Comparison of ENCODE assay signal across 20 cellular contexts in genomic region chr19:38455031-38455430, GRCh38. TPM values are rescaled to one million over a fixed set of nuclear protein-coding genes. Genes with fewer than 3 reads are reported as not detected.
DNase-seq lines count a peak whose midpoint lies in the region; ATAC-seq, FAIRE-seq and TF ChIP-seq lines count a peak whose summit lies in the region.
"Had no signal": no experiment of that assay in that cellular context is flagged by ENCODE, and none has a peak within 500 bp of the region (broad histone marks: within the 10 kb centered on the region; RNA-seq: fewer than 3 reads in every experiment).

No MANE protein-coding gene starts in this region.

- H3K79me2 ChIP-seq in K562 (ENCODE audit: control insufficient read depth, insufficient read depth, low read length), result no peaks in the 10 kb centered on the region
- H3K79me2 ChIP-seq in mesendoderm (ENCODE audit: control insufficient read depth, insufficient read depth, low read length), result no peaks in the 10 kb centered on the region
- H3K79me2 ChIP-seq in H9 (ENCODE audit: insufficient read depth, low read length), result no peaks in the 10 kb centered on the region
- H3K79me2 ChIP-seq: parathyroid adenoma had no signal

- peaks cover 5 to 19% of the 10 kb centered on the region in 2 experiments for H3K4me1 ChIP-seq in K562 (replicated peaks in 1 of 2; ENCODE audit: control insufficient read depth in 2 of 2, insufficient read depth in 2 of 2, low read length in 2 of 2)
- H3K4me1 ChIP-seq in mesendoderm (ENCODE audit: control insufficient read depth, low read depth, low read length), result no peaks in the 10 kb centered on the region
- H3K4me1 ChIP-seq in mucosa of descending colon (ENCODE audit: low read depth), result no peaks in the 10 kb centered on the region
- H3K4me1 ChIP-seq in H9 (ENCODE audit: insufficient read depth, low read length), result no peaks in the 10 kb centered on the region
- H3K4me1 ChIP-seq: Caco-2, lower lobe of right lung, parathyroid adenoma had no signal

- H2BK15ac ChIP-seq in mesendoderm (replicated peaks; ENCODE audit: low read depth) (no peak overlapping the region), H9 (ENCODE audit: low read depth, low read length) (no peak overlapping the region)

- in situ Hi-C loops in K562 (cut with MboI), result no loop called here

- no peaks in the 10 kb centered on the region for H3K9me3 Mint-ChIP-seq in H9
- H3K9me3 Mint-ChIP-seq: dendritic cell treated with granulocyte-macrophage colony-stimulating factor and Interleukin-4, amounts not matched to agents 40 ng/mL and 50 ng/mL, for 4 days had no signal

- no TSS peak for BruUV-seq in K562 (replicated peaks; lab: Mats Ljungman, UMichigan)

- no peak overlapping the region for H3K23ac ChIP-seq in mesendoderm (ENCODE audit: low read length)
- H3K23ac ChIP-seq in H9 (ENCODE audit: insufficient read length, low read depth, low read length), result no peak overlapping the region

- 53% methylated on average over 4 of the region's 4 CpGs for WGBS in K562 (ENCODE audit: insufficient coverage, low coverage, missing lambda C conversion rate)
- WGBS in mesendoderm (ENCODE audit: extremely low coverage, insufficient coverage, low lambda C conversion rate), result no CpG with 5 or more reads among the region's 4 CpGs
- WGBS in H9 (ENCODE audit: extremely low coverage, insufficient read length, low lambda C conversion rate), result no CpG with 5 or more reads among the region's 4 CpGs

- no peak for TF ChIP-seq POLR2A in K562 (conservative IDR thresholded peaks at IDR 0.05)

- no peak for TF ChIP-seq RAD21 in K562 (CRISPR knock-in tag; conservative IDR thresholded peaks at IDR 0.05 in 1 of 2, IDR thresholded peaks at IDR 0.05 in 1 of 2)

- peaks cover 58 to 67% (median 65%) of the 10 kb centered on the region in 3 experiments for H3K36me3 Mint-ChIP-seq in H9 (ENCODE audit: insufficient read depth in 1 of 3, low read depth in 3 of 3)
- H3K36me3 Mint-ChIP-seq: activated CD8-positive, alpha-beta memory T cell treated with anti-CD3 and anti-CD28 coated beads, Interleukin-2, amount 10 ng/mL, durations not matched to agents 7 days and 5 days; activated naive CD8-positive, alpha-beta T cell had no signal

- no peak overlapping the region for H4K91ac ChIP-seq in H9 (ENCODE audit: insufficient read length, low read depth, low read length)

- no peak overlapping the region for H2AFZ ChIP-seq in K562 (ENCODE audit: low read depth, low read length)
- no peak overlapping the region for H2AFZ ChIP-seq in H9 (ENCODE audit: low read length)
- H2AFZ ChIP-seq: parathyroid adenoma had no signal

- no peaks in the 10 kb centered on the region for H3K79me1 ChIP-seq in mesendoderm (ENCODE audit: low read length)
- no peaks in the 10 kb centered on the region for H3K79me1 ChIP-seq in H9 (ENCODE audit: insufficient read depth, low read depth, low read length, poor library complexity, severe bottlenecking)

- FAIRE-seq in K562 (lab: Jason Lieb, UNC), result no peak
- FAIRE-seq: GM12891 had no signal

- H3K27ac Mint-ChIP-seq in H9, result no peak overlapping the region
- H3K27ac Mint-ChIP-seq: activated CD8-positive, alpha-beta memory T cell treated with anti-CD3 and anti-CD28 coated beads, Interleukin-2, amount 10 ng/mL, durations not matched to agents 7 days and 5 days; activated naive CD8-positive, alpha-beta T cell; dendritic cell treated with granulocyte-macrophage colony-stimulating factor and Interleukin-4, amounts not matched to agents 40 ng/mL and 50 ng/mL, for 4 days; T-helper 17 cell had no signal

- H3K36me3 ChIP-seq in K562 (ENCODE audit: control insufficient read depth, insufficient read depth, low read length), result peaks cover 50% of the 10 kb centered on the region; the same call in 1 of the 3 replicates
- no peaks in the 10 kb centered on the region for H3K36me3 ChIP-seq in mesendoderm (ENCODE audit: control insufficient read depth, insufficient read depth, low read length)
- H3K36me3 ChIP-seq in mucosa of descending colon (ENCODE audit: low read depth), result no peaks in the 10 kb centered on the region
- H3K36me3 ChIP-seq: lower lobe of right lung had no signal

- H3K9ac ChIP-seq in K562 (ENCODE audit: insufficient read depth in 1 of 2, low read depth in 2 of 2, low read length in 2 of 2), result no peak overlapping the region
- H3K9ac ChIP-seq in mesendoderm (ENCODE audit: low read length), result no peak overlapping the region
- H3K9ac ChIP-seq in H9 (ENCODE audit: extremely low read depth, insufficient read length, low read length), result no peak overlapping the region
- H3K9ac ChIP-seq: parathyroid adenoma had no signal

- H4K5ac ChIP-seq in mesendoderm (ENCODE audit: low read length) (no peak overlapping the region), H9 (ENCODE audit: insufficient read length, low read depth, low read length) (no peak overlapping the region)

- H3K18ac ChIP-seq in mesendoderm (ENCODE audit: low read length) (no peak overlapping the region), H9 (ENCODE audit: insufficient read length, low read depth, low read length) (no peak overlapping the region)

- H3K27me3 Mint-ChIP-seq in H9 (ENCODE audit: low read depth), result no peaks in the 10 kb centered on the region; the same call in 1 of the 2 replicates
- H3K27me3 Mint-ChIP-seq: activated CD8-positive, alpha-beta memory T cell treated with anti-CD3 and anti-CD28 coated beads, Interleukin-2, amount 10 ng/mL, durations not matched to agents 7 days and 5 days; T-helper 17 cell had no signal

- DNase-seq in DMS 273 (lab: John Stamatoyannopoulos, UW; ENCODE audit: unreplicated experiment), result peak; percentile 38
- no peak for DNase-seq in DMS 273 treated with DMSO at 0.1 percent for 48 hours (lab: John Stamatoyannopoulos, UW)
- peak; percentile 1 for DNase-seq in LNCaP clone FGC (ENCODE audit: low read depth)
- DNase-seq in K562 (ENCODE audit: extremely low read depth in 1 of 4, low spot score in 3 of 4), result peak in 1 of 4 experiments; percentile 55
- DNase-seq in mesendoderm, result peak; percentile 64
- DNase-seq in mucosa of descending colon, result no peak
- no peak for DNase-seq in H9
- no peak for DNase-seq in NCI-H2171 treated with DMSO at 0.1 percent for 48 hours (lab: John Stamatoyannopoulos, UW)
- DNase-seq: activated CD8-positive, alpha-beta memory T cell treated with anti-CD3 and anti-CD28 coated beads, Interleukin-2, amount 10 ng/mL, durations not matched to agents 7 days and 5 days; glutamatergic neuron; lower lobe of right lung; NCI-H2029; stimulated activated CD8-positive, alpha-beta memory T cell treated with anti-CD3 and anti-CD28 coated beads, Interleukin-4, amount 100 ng/mL, for 48 hours; T-helper 17 cell had no signal

- H3K27me3 ChIP-seq in K562 (ENCODE audit: control insufficient read depth in 2 of 2, insufficient read depth in 2 of 2, low read length in 2 of 2) (no peaks in the 10 kb centered on the region), mesendoderm (ENCODE audit: insufficient read depth, low read length, poor library complexity) (no peaks in the 10 kb centered on the region), H9 (ENCODE audit: insufficient read depth, low read length) (no peaks in the 10 kb centered on the region)

- POLR2A ChIA-PET in K562 (lab: Yijun Ruan, JAX), result interaction anchor here (0.6 kb wide), 1 partner anchor 459 kb away, joined by 3 read pairs; no protein-coding TSS in a partner anchor

- no peaks in the 10 kb centered on the region for H4K20me1 ChIP-seq in K562 (replicated peaks; ENCODE audit: control insufficient read depth, insufficient read depth, low read length)
- no peaks in the 10 kb centered on the region for H4K20me1 ChIP-seq in H9 (ENCODE audit: control insufficient read depth, insufficient read depth, insufficient read length)

- no peak overlapping the region for H3K14ac ChIP-seq in H9 (ENCODE audit: insufficient read depth, low read length)

- H2BK5ac ChIP-seq in mesendoderm (ENCODE audit: low read length) (no peak overlapping the region), H9 (ENCODE audit: insufficient read length, low read length) (no peak overlapping the region)

- H3K9me3 ChIP-seq in K562 (replicated peaks; ENCODE audit: control insufficient read depth, insufficient read depth, low read depth, low read length) (no peaks in the 10 kb centered on the region), mucosa of descending colon (no peaks in the 10 kb centered on the region), H9 (ENCODE audit: control insufficient read depth, low read depth, low read length) (no peaks in the 10 kb centered on the region)
- H3K9me3 ChIP-seq: Caco-2, lower lobe of right lung had no signal

- no peak overlapping the region for H2BK20ac ChIP-seq in H9 (ENCODE audit: low read depth, low read length, poor library complexity, severe bottlenecking)

- H3K4me1 Mint-ChIP-seq in H9, result peaks cover 5 to 11% of the 10 kb centered on the region in 2 experiments; a peak in 3 of 4 replicates
- H3K4me1 Mint-ChIP-seq: activated CD8-positive, alpha-beta memory T cell treated with anti-CD3 and anti-CD28 coated beads, Interleukin-2, amount 10 ng/mL, durations not matched to agents 7 days and 5 days had no signal

- TF ChIP-seq CTCF in LNCaP clone FGC (IDR thresholded peaks at IDR 0.05; ENCODE audit: control insufficient read depth, extremely low read depth, insufficient read depth), result no peak
- TF ChIP-seq CTCF in K562 (IDR thresholded peaks at IDR 0.05 in 2 of 3, conservative IDR thresholded peaks at IDR 0.05 in 1 of 3; ENCODE audit: insufficient read depth in 2 of 3, low read depth in 1 of 3, low read length in 3 of 3), result no peak
- TF ChIP-seq CTCF in mucosa of descending colon (IDR thresholded peaks at IDR 0.05), result no peak
- TF ChIP-seq CTCF in H9 (conservative IDR thresholded peaks at IDR 0.05), result no peak

- H3K4ac ChIP-seq in mesendoderm (ENCODE audit: low read depth, low read length), result no peak overlapping the region
- H3K4ac ChIP-seq in H9 (ENCODE audit: low read depth, low read length), result no peak overlapping the region

- no peak overlapping the region for H3K4me3 Mint-ChIP-seq in H9
- H3K4me3 Mint-ChIP-seq: activated CD8-positive, alpha-beta memory T cell treated with anti-CD3 and anti-CD28 coated beads, Interleukin-2, amount 10 ng/mL, durations not matched to agents 7 days and 5 days; activated naive CD8-positive, alpha-beta T cell; dendritic cell treated with granulocyte-macrophage colony-stimulating factor and Interleukin-4, amounts not matched to agents 40 ng/mL and 50 ng/mL, for 4 days; T-helper 17 cell had no signal

- TF ChIP-seq EP300 in K562 (IDR thresholded peaks at IDR 0.05; ENCODE audit: low read length), result no peak

- no peak overlapping the region for H3T11ph ChIP-seq in H9 (ENCODE audit: low read length)

- CTCF ChIA-PET in K562 (lab: Yijun Ruan, JAX; ENCODE audit: low intra/inter-chr PET ratio), result no interaction called here

- H2AK5ac ChIP-seq in mesendoderm (ENCODE audit: low read length), result no peak overlapping the region
- no peak overlapping the region for H2AK5ac ChIP-seq in H9 (ENCODE audit: insufficient read length, low read length)

- intact Hi-C loops in K562 (cut with micrococcal nuclease), result no loop called here
- intact Hi-C loops in mucosa of descending colon (cut with DNase I, micrococcal nuclease), result no loop called here

- H4K8ac ChIP-seq in mesendoderm (ENCODE audit: low read depth, low read length) (no peak overlapping the region), H9 (replicated peaks; ENCODE audit: insufficient read length, low read depth, low read length) (no peak overlapping the region)

- peaks cover 5% of the 10 kb centered on the region for H3K23me2 ChIP-seq in H9 (ENCODE audit: insufficient read length, low read depth, low read length, poor library complexity, severe bottlenecking)

- ATAC-seq in K562, result no peak
- no peak for ATAC-seq in mucosa of descending colon
- ATAC-seq: activated CD8-positive, alpha-beta memory T cell treated with anti-CD3 and anti-CD28 coated beads, Interleukin-2, amount 10 ng/mL, durations not matched to agents 7 days and 5 days; lower lobe of right lung; T-helper 17 cell had no signal

- no peak overlapping the region for H2BK120ac ChIP-seq in mesendoderm (ENCODE audit: low read depth, low read length)
- no peak overlapping the region for H2BK120ac ChIP-seq in H9 (ENCODE audit: low read depth, low read length, poor library complexity, severe bottlenecking)

- H3K27ac ChIP-seq in K562 (ENCODE audit: extremely low read depth, low read depth, low read length) (no peak overlapping the region), mesendoderm (ENCODE audit: low read depth, low read length) (no peak overlapping the region), H9 (ENCODE audit: insufficient read length, low read depth, low read length) (no peak overlapping the region)
- H3K27ac ChIP-seq: 22Rv1, lower lobe of right lung, parathyroid adenoma had no signal

- no peak overlapping the region for H3K4me3 ChIP-seq in LNCaP clone FGC (ENCODE audit: low read depth, low read length)
- H3K4me3 ChIP-seq in K562, result no peak overlapping the region
- H3K4me3 ChIP-seq in mesendoderm (ENCODE audit: low read length), result no peak overlapping the region
- no peak overlapping the region for H3K4me3 ChIP-seq in mucosa of descending colon
- H3K4me3 ChIP-seq: lower lobe of right lung had no signal

- H2BK12ac ChIP-seq in H9 (ENCODE audit: insufficient read length, low read depth, low read length), result no peak overlapping the region

- H3K9me1 ChIP-seq in K562 (ENCODE audit: control insufficient read depth, insufficient read depth, low read length), result no peaks in the 10 kb centered on the region

- H3K4me2 ChIP-seq in K562 (ENCODE audit: insufficient read depth, low read length), result no peak overlapping the region
- no peak overlapping the region for H3K4me2 ChIP-seq in mesendoderm (ENCODE audit: low read length)
- no peak overlapping the region for H3K4me2 ChIP-seq in H9 (ENCODE audit: insufficient read depth, insufficient read length, low read length)

- H3K56ac ChIP-seq in mesendoderm (ENCODE audit: low read length) (no peak overlapping the region), H9 (ENCODE audit: insufficient read length, low read depth, low read length) (no peak overlapping the region)

RNA-seq across cellular contexts. Expression of gene RYR1, which starts 21.5 kb away (rescaled TPM):
- 52.1 and 114 TPM in 2 replicates for total RNA-seq in K562 (2011; cell fraction: chromatin; rRNA removed; ENCODE audit: low replicate concordance)
- total RNA-seq in K562 (2011; cell fraction: nucleolus; rRNA removed), result 41.3 and 44.4 TPM in 2 replicates
- 47.0 and 64.5 TPM in 2 replicates for total RNA-seq in K562 (2011; cell fraction: nucleoplasm; rRNA removed)
- total RNA-seq in K562 (2014; rRNA removed) (4.6 and 5.1 TPM in 2 replicates), K562 (2014; rRNA removed; fragmentation: Illumina TruSeq; extraction: Trizol) (2.3 and 2.9 TPM in 2 replicates), K562 (2015; rRNA removed; fragmentation: Illumina TruSeq; extraction: Trizol) (2.7 and 3.1 TPM in 2 replicates), K562 (2021) (5.3 and 7.4 TPM in 2 replicates), mucosa of descending colon (1 to 10 TPM in 2 of 3 donors, under 1 TPM in 1; 0.46 to 2.5 (median 1.3) TPM), H9 (2021) (8.4 and 8.9 TPM in 2 replicates)
- polyA plus RNA-seq in K562 (2011; rRNA removed) (3.0 and 3.7 TPM in 2 replicates), K562 (2014; fragmentation: Illumina TruSeq; extraction: Trizol) (6.0 and 7.4 TPM in 2 replicates), K562 (2014; fragmentation: Nextera tagmentation; extraction: Ambion mirVana) (under 1 TPM; 0.11 to 0.58 TPM), K562 (2014; rRNA removed) (5.6 and 6.6 TPM in 2 replicates)
- 3.6 and 4.2 TPM in 2 replicates for polyA plus RNA-seq in K562 (2011; cell fraction: cytosol; rRNA removed)
- polyA plus RNA-seq in K562 (2011; cell fraction: nucleus; rRNA removed), result 23.2 and 44.6 TPM in 2 replicates
- polyA plus RNA-seq in K562 (2012), result 6.7 and 7.4 TPM in 2 replicates
- polyA minus RNA-seq in K562 (2011; rRNA and poly(A)+ RNA removed), result 2.7 and 10.5 TPM in 2 replicates
- polyA minus RNA-seq in K562 (2011; cell fraction: cytosol; rRNA and poly(A)+ RNA removed), result 3.2 and 9.9 TPM in 2 replicates
- 9.3 and 13.7 TPM in 2 replicates for polyA minus RNA-seq in K562 (2011; cell fraction: nucleus; rRNA and poly(A)+ RNA removed)
- 2.8 TPM for polyA plus RNA-seq in mesendoderm (2013, experiment 1 of 2)
- polyA plus RNA-seq in mesendoderm (2013, experiment 2 of 2), result 3.3 TPM

RNA-seq across cellular contexts. Expression of gene RASGRP4, which starts 29.0 kb away (rescaled TPM):
- total RNA-seq in K562 (2011; cell fraction: chromatin; rRNA removed; ENCODE audit: low replicate concordance), result 5.4 and 14.4 TPM in 2 replicates
- 6.4 and 8.8 TPM in 2 replicates for total RNA-seq in K562 (2011; cell fraction: nucleolus; rRNA removed)
- 5.6 and 10.2 TPM in 2 replicates for total RNA-seq in K562 (2011; cell fraction: nucleoplasm; rRNA removed)
- total RNA-seq in K562 (2014; rRNA removed) (2.8 and 3.8 TPM in 2 replicates), K562 (2014; rRNA removed; fragmentation: Illumina TruSeq; extraction: Trizol) (1.1 TPM in 2 replicates), K562 (2015; rRNA removed; fragmentation: Illumina TruSeq; extraction: Trizol) (3.5 and 3.8 TPM in 2 replicates), K562 (2021) (3.9 TPM in 2 replicates), mucosa of descending colon (1 to 10 TPM in 2 of 3 donors, under 1 TPM in 1; 0.55 to 2.3 (median 2.0) TPM), H9 (2021) (0.28 and 0.39 TPM in 2 replicates)
- polyA plus RNA-seq in K562 (2011; rRNA removed) (4.5 and 11.4 TPM in 2 replicates), K562 (2014; fragmentation: Illumina TruSeq; extraction: Trizol) (4.4 and 4.8 TPM in 2 replicates), K562 (2014; fragmentation: Nextera tagmentation; extraction: Ambion mirVana) (under 1 TPM; 0.39 to 0.55 TPM), K562 (2014; rRNA removed) (3.4 and 4.6 TPM in 2 replicates)
- 11.2 and 13.0 TPM in 2 replicates for polyA plus RNA-seq in K562 (2011; cell fraction: cytosol; rRNA removed)
- polyA plus RNA-seq in K562 (2011; cell fraction: nucleus; rRNA removed), result 23.4 and 27.1 TPM in 2 replicates
- 5.5 and 22.2 TPM in 2 replicates for polyA plus RNA-seq in K562 (2012)
- polyA minus RNA-seq in K562 (2011; rRNA and poly(A)+ RNA removed), result 1.8 and 2.5 TPM in 2 replicates
- 4.3 and 6.2 TPM in 2 replicates for polyA minus RNA-seq in K562 (2011; cell fraction: cytosol; rRNA and poly(A)+ RNA removed)
- 3.0 and 5.6 TPM in 2 replicates for polyA minus RNA-seq in K562 (2011; cell fraction: nucleus; rRNA and poly(A)+ RNA removed)
- 1.0 TPM for polyA plus RNA-seq in mesendoderm (2013, experiment 1 of 2)
- 0.98 TPM for polyA plus RNA-seq in mesendoderm (2013, experiment 2 of 2)
- total RNA-seq: Caco-2 had no signal

RNA-seq across cellular contexts. Expression of gene FAM98C, which starts 52.1 kb away (rescaled TPM):
- 20.3 and 72.0 TPM in 2 replicates for total RNA-seq in K562 (2011; cell fraction: chromatin; rRNA removed; ENCODE audit: low replicate concordance)
- 76.2 and 91.1 TPM in 2 replicates for total RNA-seq in K562 (2011; cell fraction: nucleolus; rRNA removed)
- 41.2 and 45.5 TPM in 2 replicates for total RNA-seq in K562 (2011; cell fraction: nucleoplasm; rRNA removed)
- total RNA-seq in K562 (2014; rRNA removed) (28.3 and 31.2 TPM in 2 replicates), K562 (2014; rRNA removed; fragmentation: Illumina TruSeq; extraction: Trizol) (6.8 and 7.2 TPM in 2 replicates), K562 (2015; rRNA removed; fragmentation: Illumina TruSeq; extraction: Trizol) (12.6 and 13.7 TPM in 2 replicates), K562 (2021) (26.0 and 26.7 TPM in 2 replicates), mucosa of descending colon (10 to 100 TPM; 24.1 to 42.3 (median 30.1) TPM), H9 (2021) (15.0 and 16.4 TPM in 2 replicates)
- polyA plus RNA-seq in K562 (2011; rRNA removed) (16.0 and 22.7 TPM in 2 replicates), K562 (2014; fragmentation: Illumina TruSeq; extraction: Trizol) (9.6 and 13.1 TPM in 2 replicates), K562 (2014; fragmentation: Nextera tagmentation; extraction: Ambion mirVana) (1 to 10 TPM; 1.7 to 4.3 TPM), K562 (2014; rRNA removed) (40.8 and 43.8 TPM in 2 replicates)
- 25.2 and 53.5 TPM in 2 replicates for polyA plus RNA-seq in K562 (2011; cell fraction: cytosol; rRNA removed)
- polyA plus RNA-seq in K562 (2011; cell fraction: nucleus; rRNA removed), result 72.4 and 115 TPM in 2 replicates
- 18.2 and 37.7 TPM in 2 replicates for polyA plus RNA-seq in K562 (2012)
- 3.4 and 5.0 TPM in 2 replicates for polyA minus RNA-seq in K562 (2011; rRNA and poly(A)+ RNA removed)
- 17.2 and 20.5 TPM in 2 replicates for polyA minus RNA-seq in K562 (2011; cell fraction: cytosol; rRNA and poly(A)+ RNA removed)
- polyA minus RNA-seq in K562 (2011; cell fraction: nucleus; rRNA and poly(A)+ RNA removed), result 17.5 and 23.6 TPM in 2 replicates
- polyA plus RNA-seq in mesendoderm (2013, experiment 1 of 2), result 2.2 TPM
- 2.6 TPM for polyA plus RNA-seq in mesendoderm (2013, experiment 2 of 2)

Comparison
In these comparisons a context has a peak if more than half of its experiments do, and no peak if none do; other contexts are left out.
1. DNase-seq: peak in DMS 273 (single experiment), LNCaP clone FGC (single experiment) and mesendoderm (single experiment); none in DMS 273 treated with DMSO at 0.1 percent for 48 hours (single experiment), mucosa of descending colon (0 of 3), H9 (single experiment) and NCI-H2171 treated with DMSO at 0.1 percent for 48 hours (single experiment).